2 cellular contexts compared by ENCODE assay signal in the genomic region with DNA sequence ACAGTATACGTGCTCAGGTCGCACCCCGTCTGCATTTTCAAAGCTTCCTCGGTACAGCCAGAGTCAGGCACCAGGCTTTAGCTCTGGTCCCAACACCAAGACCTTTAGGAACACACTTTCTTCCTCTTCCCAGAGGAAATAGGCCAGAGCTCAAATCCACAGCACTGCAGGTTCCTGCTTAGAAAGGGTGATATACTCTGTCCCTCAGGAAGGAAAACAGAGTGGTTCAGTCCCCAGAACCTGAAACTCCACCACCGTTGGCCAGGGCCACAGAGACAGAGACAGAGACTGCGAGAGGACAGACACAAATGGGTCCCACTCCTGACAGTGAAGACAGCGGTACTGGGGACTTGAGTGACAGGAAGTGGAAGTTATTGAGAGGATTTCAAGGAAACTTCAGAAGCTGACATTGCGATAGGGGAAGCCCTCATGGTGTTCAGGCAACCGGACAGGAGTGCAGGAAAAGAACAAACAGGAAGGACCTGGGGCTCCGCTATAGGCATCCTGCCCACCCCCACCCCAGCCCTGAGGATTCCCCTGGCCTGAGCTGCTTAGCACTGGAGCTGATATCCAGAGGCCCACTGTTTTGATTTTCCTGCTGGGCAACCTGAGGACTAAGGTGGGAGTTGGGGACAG.
TF ChIP-seq lines count a peak whose summit lies in the region.

No MANE protein-coding gene starts in this region.

TF ChIP-seq in A549, 52 proteins besides CTCF, POLR2A, EP300 and RAD21:
- TF ChIP-seq, protein P1, sequence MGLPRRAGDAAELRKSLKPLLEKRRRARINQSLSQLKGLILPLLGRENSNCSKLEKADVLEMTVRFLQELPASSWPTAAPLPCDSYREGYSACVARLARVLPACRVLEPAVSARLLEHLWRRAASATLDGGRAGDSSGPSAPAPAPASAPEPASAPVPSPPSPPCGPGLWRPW (IDR thresholded peaks at IDR 0.05), result no peak
- TF ChIP-seq JUNB (IDR thresholded peaks at IDR 0.05), result no peak
- TF ChIP-seq CHD2 (IDR thresholded peaks at IDR 0.05; ENCODE audit: low read length, partially characterized antibody), result no peak
- TF ChIP-seq EHF (CRISPR knock-in tag; IDR thresholded peaks at IDR 0.05), result no peak
- no peak for TF ChIP-seq MAZ (IDR thresholded peaks at IDR 0.05; ENCODE audit: borderline replicate concordance, low read depth, low read length)
- no peak for TF ChIP-seq GATA3 (IDR thresholded peaks at IDR 0.05; ENCODE audit: borderline replicate concordance)
- no peak for TF ChIP-seq HOXB13 (CRISPR knock-in tag; IDR thresholded peaks at IDR 0.05; ENCODE audit: low read depth)
- no peak for TF ChIP-seq PHF8 (IDR thresholded peaks at IDR 0.05; ENCODE audit: borderline replicate concordance, low read depth)
- TF ChIP-seq, protein P2, sequence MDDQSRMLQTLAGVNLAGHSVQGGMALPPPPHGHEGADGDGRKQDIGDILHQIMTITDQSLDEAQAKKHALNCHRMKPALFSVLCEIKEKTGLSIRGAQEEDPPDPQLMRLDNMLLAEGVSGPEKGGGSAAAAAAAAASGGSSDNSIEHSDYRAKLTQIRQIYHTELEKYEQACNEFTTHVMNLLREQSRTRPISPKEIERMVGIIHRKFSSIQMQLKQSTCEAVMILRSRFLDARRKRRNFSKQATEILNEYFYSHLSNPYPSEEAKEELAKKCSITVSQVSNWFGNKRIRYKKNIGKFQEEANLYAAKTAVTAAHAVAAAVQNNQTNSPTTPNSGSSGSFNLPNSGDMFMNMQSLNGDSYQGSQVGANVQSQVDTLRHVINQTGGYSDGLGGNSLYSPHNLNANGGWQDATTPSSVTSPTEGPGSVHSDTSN (IDR thresholded peaks at IDR 0.05), result no peak
- TF ChIP-seq CHD4 (IDR thresholded peaks at IDR 0.05; ENCODE audit: borderline replicate concordance), result no peak
- no peak for TF ChIP-seq HOXA7 (CRISPR knock-in tag; IDR thresholded peaks at IDR 0.05)
- TF ChIP-seq EHMT2 (IDR thresholded peaks at IDR 0.05; ENCODE audit: low read depth), result no peak
- no peak for TF ChIP-seq HEYL (CRISPR knock-in tag; IDR thresholded peaks at IDR 0.05)
- TF ChIP-seq, protein P3, sequence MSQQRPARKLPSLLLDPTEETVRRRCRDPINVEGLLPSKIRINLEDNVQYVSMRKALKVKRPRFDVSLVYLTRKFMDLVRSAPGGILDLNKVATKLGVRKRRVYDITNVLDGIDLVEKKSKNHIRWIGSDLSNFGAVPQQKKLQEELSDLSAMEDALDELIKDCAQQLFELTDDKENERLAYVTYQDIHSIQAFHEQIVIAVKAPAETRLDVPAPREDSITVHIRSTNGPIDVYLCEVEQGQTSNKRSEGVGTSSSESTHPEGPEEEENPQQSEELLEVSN (IDR thresholded peaks at IDR 0.05; ENCODE audit: borderline replicate concordance, low read depth), result no peak
- TF ChIP-seq NR3C1 (IDR thresholded peaks at IDR 0.05), result no peak
- no peak for TF ChIP-seq RARB (CRISPR knock-in tag; IDR thresholded peaks at IDR 0.05)

TF ChIP-seq in K562, 482 proteins besides CTCF, POLR2A, EP300 and RAD21:
- TF ChIP-seq, protein P4, sequence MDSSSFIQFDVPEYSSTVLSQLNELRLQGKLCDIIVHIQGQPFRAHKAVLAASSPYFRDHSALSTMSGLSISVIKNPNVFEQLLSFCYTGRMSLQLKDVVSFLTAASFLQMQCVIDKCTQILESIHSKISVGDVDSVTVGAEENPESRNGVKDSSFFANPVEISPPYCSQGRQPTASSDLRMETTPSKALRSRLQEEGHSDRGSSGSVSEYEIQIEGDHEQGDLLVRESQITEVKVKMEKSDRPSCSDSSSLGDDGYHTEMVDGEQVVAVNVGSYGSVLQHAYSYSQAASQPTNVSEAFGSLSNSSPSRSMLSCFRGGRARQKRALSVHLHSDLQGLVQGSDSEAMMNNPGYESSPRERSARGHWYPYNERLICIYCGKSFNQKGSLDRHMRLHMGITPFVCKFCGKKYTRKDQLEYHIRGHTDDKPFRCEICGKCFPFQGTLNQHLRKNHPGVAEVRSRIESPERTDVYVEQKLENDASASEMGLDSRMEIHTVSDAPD (CRISPR knock-in tag; IDR thresholded peaks at IDR 0.05), result no peak
- TF ChIP-seq SPI1 (IDR thresholded peaks at IDR 0.05; ENCODE audit: borderline replicate concordance, low read depth, low read length), result 0 out of 2 replicates have a peak, but pooled peaks have one; percentile 33
- no peak for TF ChIP-seq ZBED1 (IDR thresholded peaks at IDR 0.05)
- TF ChIP-seq ETV1 (tag; conservative IDR thresholded peaks at IDR 0.05; ENCODE audit: low read depth), result 0 out of 2 replicates have a peak, but pooled peaks have one; percentile 33
- TF ChIP-seq ZNF584 (CRISPR knock-in tag; IDR thresholded peaks at IDR 0.05; ENCODE audit: low read depth), result 0 out of 2 replicates have a peak, but pooled peaks have one; percentile 39
- no peak for TF ChIP-seq STAT5A (IDR thresholded peaks at IDR 0.05; ENCODE audit: borderline replicate concordance, low read length)
- TF ChIP-seq, protein P5, sequence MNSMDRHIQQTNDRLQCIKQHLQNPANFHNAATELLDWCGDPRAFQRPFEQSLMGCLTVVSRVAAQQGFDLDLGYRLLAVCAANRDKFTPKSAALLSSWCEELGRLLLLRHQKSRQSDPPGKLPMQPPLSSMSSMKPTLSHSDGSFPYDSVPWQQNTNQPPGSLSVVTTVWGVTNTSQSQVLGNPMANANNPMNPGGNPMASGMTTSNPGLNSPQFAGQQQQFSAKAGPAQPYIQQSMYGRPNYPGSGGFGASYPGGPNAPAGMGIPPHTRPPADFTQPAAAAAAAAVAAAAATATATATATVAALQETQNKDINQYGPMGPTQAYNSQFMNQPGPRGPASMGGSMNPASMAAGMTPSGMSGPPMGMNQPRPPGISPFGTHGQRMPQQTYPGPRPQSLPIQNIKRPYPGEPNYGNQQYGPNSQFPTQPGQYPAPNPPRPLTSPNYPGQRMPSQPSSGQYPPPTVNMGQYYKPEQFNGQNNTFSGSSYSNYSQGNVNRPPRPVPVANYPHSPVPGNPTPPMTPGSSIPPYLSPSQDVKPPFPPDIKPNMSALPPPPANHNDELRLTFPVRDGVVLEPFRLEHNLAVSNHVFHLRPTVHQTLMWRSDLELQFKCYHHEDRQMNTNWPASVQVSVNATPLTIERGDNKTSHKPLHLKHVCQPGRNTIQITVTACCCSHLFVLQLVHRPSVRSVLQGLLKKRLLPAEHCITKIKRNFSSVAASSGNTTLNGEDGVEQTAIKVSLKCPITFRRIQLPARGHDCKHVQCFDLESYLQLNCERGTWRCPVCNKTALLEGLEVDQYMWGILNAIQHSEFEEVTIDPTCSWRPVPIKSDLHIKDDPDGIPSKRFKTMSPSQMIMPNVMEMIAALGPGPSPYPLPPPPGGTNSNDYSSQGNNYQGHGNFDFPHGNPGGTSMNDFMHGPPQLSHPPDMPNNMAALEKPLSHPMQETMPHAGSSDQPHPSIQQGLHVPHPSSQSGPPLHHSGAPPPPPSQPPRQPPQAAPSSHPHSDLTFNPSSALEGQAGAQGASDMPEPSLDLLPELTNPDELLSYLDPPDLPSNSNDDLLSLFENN (IDR thresholded peaks at IDR 0.05; ENCODE audit: low read depth in 2 of 2, low read length in 2 of 2), result no peak
- TF ChIP-seq, protein P6, sequence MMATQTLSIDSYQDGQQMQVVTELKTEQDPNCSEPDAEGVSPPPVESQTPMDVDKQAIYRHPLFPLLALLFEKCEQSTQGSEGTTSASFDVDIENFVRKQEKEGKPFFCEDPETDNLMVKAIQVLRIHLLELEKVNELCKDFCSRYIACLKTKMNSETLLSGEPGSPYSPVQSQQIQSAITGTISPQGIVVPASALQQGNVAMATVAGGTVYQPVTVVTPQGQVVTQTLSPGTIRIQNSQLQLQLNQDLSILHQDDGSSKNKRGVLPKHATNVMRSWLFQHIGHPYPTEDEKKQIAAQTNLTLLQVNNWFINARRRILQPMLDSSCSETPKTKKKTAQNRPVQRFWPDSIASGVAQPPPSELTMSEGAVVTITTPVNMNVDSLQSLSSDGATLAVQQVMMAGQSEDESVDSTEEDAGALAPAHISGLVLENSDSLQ (IDR thresholded peaks at IDR 0.05), result peak; percentile 72
